In genomic region chr3:133544983-133545382, GRCh38 we compare ENCODE assay signal across 7 cellular contexts. TPM values are rescaled to one million over a fixed set of nuclear protein-coding genes. Genes with fewer than 3 reads are reported as not detected.
DNase-seq lines count a peak whose midpoint lies in the region; ATAC-seq, FAIRE-seq and TF ChIP-seq lines count a peak whose summit lies in the region.
"Not testable (repeated sequence)": the region's sequence is repeated elsewhere in the genome, so short reads cannot be mapped to it uniquely, and the experiment has no call there.

No MANE protein-coding gene starts in this region.

- H3K4me1 Mint-ChIP-seq in Caco-2 (ENCODE audit: low read depth, unreplicated experiment) = peaks cover 47% of the 10 kb centered on the region

- H3K36me3 ChIP-seq in Caco-2 (ENCODE audit: control insufficient read depth, insufficient read depth, low read length); PC-9 (ENCODE audit: low read depth); GM12878 (ENCODE audit: control insufficient read depth in 2 of 2, insufficient read depth in 2 of 2, low read length in 1 of 2); hepatocyte (replicated peaks; ENCODE audit: insufficient read depth, low read depth); liver (ENCODE audit: control insufficient read depth in 4 of 4, insufficient read depth in 3 of 4, low read depth in 1 of 4, low read length in 3 of 4); small intestine (ENCODE audit: control insufficient read depth in 2 of 2, insufficient read depth in 2 of 2, low read length in 2 of 2): not testable (repeated sequence)

- H4K20me1 ChIP-seq in PC-9 (ENCODE audit: insufficient read depth); GM12878 (ENCODE audit: control insufficient read depth, insufficient read depth); hepatocyte (ENCODE audit: insufficient read depth, poor library complexity, severe bottlenecking): not testable (repeated sequence)

- not testable (repeated sequence) for TF ChIP-seq POLR2A in GM12878 (IDR thresholded peaks at IDR 0.05; ENCODE audit: low read depth, low read length)

- not testable (repeated sequence) for H3K9me3 ChIP-seq in Caco-2; PC-9 (ENCODE audit: insufficient read depth, low read depth); GM12878 (replicated peaks; ENCODE audit: control insufficient read depth, insufficient read depth, low read length); hepatocyte (ENCODE audit: low read depth); liver (ENCODE audit: control insufficient read depth in 4 of 4, low read length in 3 of 4); small intestine (ENCODE audit: control insufficient read depth, low read depth)

- SMC1A ChIA-PET in GM12878 (lab: Charles Lee; ENCODE audit: uncharacterized antibody, unreplicated experiment) = interaction anchor here (0.6 kb wide), 1 partner anchor 21 kb away, joined by 3 read pairs; no protein-coding TSS in a partner anchor

- not testable (repeated sequence) for H3K9me2 ChIP-seq in PC-9 (ENCODE audit: insufficient read depth); hepatocyte (replicated peaks; ENCODE audit: insufficient read depth)

- not testable (repeated sequence) for TF ChIP-seq RAD21 in GM12878 (IDR thresholded peaks at IDR 0.05; ENCODE audit: insufficient read depth, low read depth, low read length)
- peak; percentile 19 to 49 for TF ChIP-seq RAD21 in liver (IDR thresholded peaks at IDR 0.05)

- not testable (repeated sequence) for TF ChIP-seq CTCF in Caco-2 (IDR thresholded peaks at IDR 0.05; ENCODE audit: insufficient read depth in 1 of 2, low read depth in 1 of 2, low read length in 1 of 2, severe bottlenecking in 1 of 2, unreplicated experiment in 1 of 2); PC-9 (conservative IDR thresholded peaks at IDR 0.05); GM12878 (IDR thresholded peaks at IDR 0.05 in 2 of 3, conservative IDR thresholded peaks at IDR 0.05 in 1 of 3; ENCODE audit: control insufficient read depth in 2 of 3, extremely low read depth in 1 of 3, insufficient read depth in 1 of 3, low read depth in 3 of 3, low read length in 3 of 3); hepatocyte (IDR thresholded peaks at IDR 0.05; ENCODE audit: poor library complexity); liver (IDR thresholded peaks at IDR 0.05; ENCODE audit: low read depth, low read length, missing input control)

- H3K4me1 ChIP-seq in Caco-2 (peaks cover 60% of the 10 kb centered on the region), PC-9 (replicated peaks; ENCODE audit: insufficient read depth) (peaks cover 60% of the 10 kb centered on the region), GM12878 (ENCODE audit: control insufficient read depth, insufficient read depth, low read length) (peaks cover 13% of the 10 kb centered on the region), hepatocyte (ENCODE audit: insufficient read depth) (peaks cover 28% of the 10 kb centered on the region), liver (ENCODE audit: control insufficient read depth in 4 of 4, insufficient read depth in 4 of 4, low read length in 3 of 4) (peaks cover 7 to 28% (median 19%) of the 10 kb centered on the region in 4 donors)
- H3K4me1 ChIP-seq in small intestine (ENCODE audit: control insufficient read depth in 2 of 2, insufficient read depth in 1 of 2, low read depth in 1 of 2, low read length in 1 of 2) = not testable (repeated sequence)

- POLR2A ChIA-PET in Caco-2 (lab: Charles Lee) = interaction anchor here (0.6 to 1.3 kb wide), 2 partner anchors 28 to 32 kb away, joined by 5 to 7 read pairs; partner anchors contain the start of gene CDV3
- POLR2A ChIA-PET in PC-9 (lab: Charles Lee; ENCODE audit: unreplicated experiment); GM12878 (lab: Charles Lee): not testable (repeated sequence)

- H3K27me3 ChIP-seq in Caco-2 (replicated peaks; ENCODE audit: control insufficient read depth, insufficient read depth, low read length); PC-9 (ENCODE audit: insufficient read depth, low read depth); GM12878 (replicated peaks in 1 of 2; ENCODE audit: control insufficient read depth in 2 of 2, insufficient read depth in 2 of 2, low read length in 1 of 2); hepatocyte; liver (ENCODE audit: control insufficient read depth in 4 of 4, insufficient read depth in 4 of 4, low read length in 3 of 4); small intestine (ENCODE audit: control insufficient read depth in 2 of 2, insufficient read depth in 2 of 2, low read length in 2 of 2): not testable (repeated sequence)

- intact Hi-C loops in Caco-2 (cut with micrococcal nuclease; ENCODE audit: unreplicated experiment); PC-9 (cut with micrococcal nuclease; ENCODE audit: unreplicated experiment); GM12878 (cut with micrococcal nuclease; ENCODE audit: unreplicated experiment): not testable (repeated sequence)

- H2AFZ ChIP-seq in PC-9; GM12878 (ENCODE audit: control insufficient read depth, low read depth, low read length); hepatocyte: not testable (repeated sequence)

- FAIRE-seq in GM12878 (lab: Jason Lieb, UNC) = peak; percentile 76
- not testable (repeated sequence) for FAIRE-seq in small intestine (lab: Jason Lieb, UNC)

- 37% methylated on average over 2 of the region's 2 CpGs for WGBS in GM12878 (ENCODE audit: insufficient coverage, insufficient replicate concordance, low lambda C conversion rate, missing lambda C conversion rate)
- WGBS in hepatocyte (ENCODE audit: low lambda C conversion rate, missing lambda C conversion rate) = 76% methylated on average over 2 of the region's 2 CpGs
- 32% methylated on average over 2 of the region's 2 CpGs for WGBS in liver
- 43 to 82% (median 44%) methylated on average over 2 of the region's 2 CpGs for WGBS in small intestine, 3 donors

- H3K4me3 ChIP-seq in Caco-2 (ENCODE audit: low read depth, low read length); PC-9; GM12878; hepatocyte; liver (ENCODE audit: low read depth in 1 of 3, low read length in 3 of 3); small intestine (ENCODE audit: low read depth in 1 of 2, low read length in 2 of 2): not testable (repeated sequence)

- not testable (repeated sequence) for H3K27me3 Mint-ChIP-seq in Caco-2 (ENCODE audit: insufficient read depth, unreplicated experiment)

- not testable (repeated sequence) for H3K36me3 Mint-ChIP-seq in Caco-2 (ENCODE audit: insufficient read depth, unreplicated experiment)

- not testable (repeated sequence) for TF ChIP-seq EP300 in GM12878 (IDR thresholded peaks at IDR 0.05; ENCODE audit: borderline replicate concordance in 1 of 2, control insufficient read depth in 1 of 2, low read depth in 2 of 2, low read length in 2 of 2)

- not testable (repeated sequence) for H3K9ac ChIP-seq in GM12878 (ENCODE audit: control insufficient read depth, insufficient read depth, low read length); liver (ENCODE audit: low read depth in 1 of 2, low read length in 2 of 2)

- in situ Hi-C loops in GM12878 (cut with MboI) = not testable (repeated sequence)

- RAD21 ChIA-PET in GM12878 (lab: Charles Lee; ENCODE audit: unreplicated experiment) = not testable (repeated sequence)

- H3F3A ChIP-seq in PC-9 (ENCODE audit: insufficient read depth, low read depth) = not testable (repeated sequence)

- not testable (repeated sequence) for ATAC-seq in GM12878

- not testable (repeated sequence) for H3K9me3 Mint-ChIP-seq in Caco-2 (ENCODE audit: unreplicated experiment)

- H3K27ac ChIP-seq in PC-9 (peak overlapping the region; percentile 40), hepatocyte (peak overlapping the region; percentile 24), liver (ENCODE audit: low read depth in 1 of 2, low read length in 2 of 2) (peak overlapping the region in 1 of 2 donors; percentile 5)
- H3K27ac ChIP-seq in GM12878 (ENCODE audit: control insufficient read depth, insufficient read depth); small intestine (ENCODE audit: low read depth in 1 of 2, low read length in 1 of 2): not testable (repeated sequence)

- H3K4me2 ChIP-seq in PC-9 = peak overlapping the region; percentile 31; the same call in 1 of the 2 replicates
- H3K4me2 ChIP-seq in GM12878 (ENCODE audit: control insufficient read depth, insufficient read depth); hepatocyte: not testable (repeated sequence)

- peak overlapping the region; percentile 5 for H3K27ac Mint-ChIP-seq in Caco-2 (ENCODE audit: unreplicated experiment)

- DNase-seq in Caco-2 (peak; percentile 74 to 81), HuH-7.5 (ENCODE audit: low spot score) (peak; percentile 47), PC-9 (peak in 1 of 2 experiments; percentile 69), small intestine (peak; percentile 51)
- not testable (repeated sequence) for DNase-seq in GM12878 (ENCODE audit: low read depth, low spot score); hepatocyte (ENCODE audit: low spot score)

- CTCF ChIA-PET in Caco-2 (lab: Charles Lee); PC-9 (lab: Charles Lee): not testable (repeated sequence)
- CTCF ChIA-PET in GM12878 (lab: Yijun Ruan, JAX) = interaction anchor here (0.6 kb wide), 1 partner anchor 27 kb away, joined by 5 read pairs; no protein-coding TSS in a partner anchor

- H3K79me2 ChIP-seq in PC-9 (ENCODE audit: low read depth); GM12878 (ENCODE audit: control insufficient read depth, insufficient read depth, low read length); hepatocyte: not testable (repeated sequence)

- BruUV-seq in Caco-2 (replicated peaks; lab: Mats Ljungman, UMichigan); PC-9 (replicated peaks; lab: Mats Ljungman, UMichigan); GM12878 (replicated peaks; lab: Mats Ljungman, UMichigan): not testable (repeated sequence)

- peak overlapping the region; percentile 0 for H3K4me3 Mint-ChIP-seq in Caco-2 (ENCODE audit: unreplicated experiment)

RNA-seq across cellular contexts. Expression of gene CDV3, which starts 28.5 kb away (rescaled TPM):
- total RNA-seq in Caco-2 (2022) (260 and 284 TPM in 2 replicates), PC-9 (2021) (178 and 193 TPM in 2 replicates), GM12878 (2014; rRNA removed) (131 and 146 TPM in 2 replicates), GM12878 (2014; rRNA removed; fragmentation: Illumina TruSeq; extraction: Trizol) (206 and 210 TPM in 2 replicates), GM12878 (2021) (214 and 219 TPM in 2 replicates), hepatocyte (223 and 243 TPM in 2 replicates), liver (10 to 100 TPM; 64.0 to 82.6 TPM)
- 33.0 and 34.3 TPM in 2 replicates for total RNA-seq in GM12878 (2013; cell fraction: nucleolus; rRNA removed)
- polyA plus RNA-seq in GM12878 (2011; ENCODE audit: low read depth) = 136 TPM
- polyA plus RNA-seq in GM12878 (2011; rRNA removed) (133 and 170 TPM in 2 replicates), GM12878 (2014; fragmentation: Illumina TruSeq; extraction: Trizol) (214 and 246 TPM in 2 replicates), GM12878 (2014; fragmentation: Nextera tagmentation; extraction: Ambion mirVana) (100 to 1,000 TPM; 133 to 466 TPM), GM12878 (2014; rRNA removed) (137 and 138 TPM in 2 replicates), GM12878 (2016; fragmentation: Nextera tagmentation; extraction: Ambion mirVana) (10 to 100 TPM; 42.3 to 48.4 TPM), hepatocyte (96.2 and 97.6 TPM in 2 replicates), liver (10 to 100 TPM; 37.5 to 42.1 TPM), small intestine (10 to 100 TPM; 43.2 to 60.0 (median 59.0) TPM)
- 48.0 and 52.5 TPM in 2 replicates for polyA plus RNA-seq in GM12878 (2011; cell fraction: cytosol; rRNA removed)
- polyA plus RNA-seq in GM12878 (2011; cell fraction: nucleus; rRNA removed) = 32.5 and 43.0 TPM in 2 replicates
- polyA plus RNA-seq in GM12878 (2012) = 166 and 179 TPM in 2 replicates
- polyA minus RNA-seq in GM12878 (2011; rRNA and poly(A)+ RNA removed) = 62.1 and 87.1 TPM in 2 replicates
- 54.3 and 57.8 TPM in 2 replicates for polyA minus RNA-seq in GM12878 (2011; cell fraction: cytosol; rRNA and poly(A)+ RNA removed)
- 18.5 and 35.0 TPM in 2 replicates for polyA minus RNA-seq in GM12878 (2011; cell fraction: nucleus; rRNA and poly(A)+ RNA removed)
